Comparison of ENCODE assay signal across 28 cellular contexts in the genomic region with DNA sequence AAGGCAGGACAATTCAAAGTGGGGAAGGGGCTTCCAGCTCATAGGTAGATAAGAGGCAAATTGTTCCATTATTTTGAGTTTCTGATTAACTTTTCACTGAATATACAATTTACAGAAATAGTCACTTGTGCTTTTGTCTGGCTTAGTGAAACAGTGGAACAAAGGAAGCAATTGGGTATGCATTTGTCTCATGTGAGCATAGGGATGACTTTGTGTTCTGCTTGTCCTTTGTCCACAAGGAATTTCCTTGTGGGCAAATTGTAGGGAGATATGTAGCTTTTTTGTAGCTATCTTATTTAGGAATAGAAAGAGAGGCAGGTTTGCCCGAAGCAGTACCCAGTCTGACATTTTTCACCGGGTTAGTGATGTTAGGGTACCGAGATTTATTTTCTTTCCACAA.
"Had no signal": no experiment of that assay in that cellular context is flagged by ENCODE, and none has a peak within 500 bp of the region (broad histone marks: within the 10 kb centered on the region; RNA-seq: fewer than 3 reads in every experiment).

No MANE protein-coding gene starts in this region.

- H3K36me3 Mint-ChIP-seq: naive thymus-derived CD8-positive, alpha-beta T cell; natural killer cell treated with Interleukin-12 subunit alpha and Interleukin-12 subunit beta and Interleukin-15 and Interleukin-18, amount 100 ng/mL, for 72 hours; stimulated activated effector memory CD8-positive, alpha-beta T cell treated with anti-CD3 and anti-CD28 coated beads, Interleukin-12 subunit alpha, Interleukin-12 subunit beta, amount 100 ng/mL, for 72 hours; type B pancreatic cell had no signal

- H3K4me3 Mint-ChIP-seq: naive thymus-derived CD8-positive, alpha-beta T cell; natural killer cell treated with Interleukin-12 subunit alpha and Interleukin-12 subunit beta and Interleukin-15 and Interleukin-18, amount 100 ng/mL, for 72 hours; nephron progenitor cell; neural crest cell; stimulated activated effector memory CD8-positive, alpha-beta T cell treated with anti-CD3 and anti-CD28 coated beads, Interleukin-12 subunit alpha, Interleukin-12 subunit beta, amount 100 ng/mL, for 72 hours; stimulated activated naive CD8-positive, alpha-beta T cell treated with anti-CD3 and anti-CD28 coated beads, Interleukin-15, amount 100 ng/mL, for 72 hours; type B pancreatic cell had no signal

- ATAC-seq: naive thymus-derived CD8-positive, alpha-beta T cell; natural killer cell treated with Interleukin-12 subunit alpha and Interleukin-12 subunit beta and Interleukin-15 and Interleukin-18, amount 100 ng/mL, for 72 hours; pancreas; psoas muscle; right cardiac atrium; right lobe of liver; stimulated activated effector memory CD8-positive, alpha-beta T cell treated with anti-CD3 and anti-CD28 coated beads, Interleukin-12 subunit alpha, Interleukin-12 subunit beta, amount 100 ng/mL, for 72 hours; stimulated activated naive CD8-positive, alpha-beta T cell treated with anti-CD3 and anti-CD28 coated beads, Interleukin-15, amount 100 ng/mL, for 72 hours; stimulated activated naive CD8-positive, alpha-beta T cell treated with anti-CD3 and anti-CD28 coated beads, Interleukin-15, Interleukin-2, amounts not matched to agents 100 U/mL and 50 U/mL, for 24 hours; upper lobe of right lung had no signal

- FAIRE-seq: pancreas, small intestine had no signal

- H3K27ac Mint-ChIP-seq: naive thymus-derived CD8-positive, alpha-beta T cell; natural killer cell treated with Interleukin-12 subunit alpha and Interleukin-12 subunit beta and Interleukin-15 and Interleukin-18, amount 100 ng/mL, for 72 hours; nephron progenitor cell; progenitor cell of endocrine pancreas; stimulated activated effector memory CD8-positive, alpha-beta T cell treated with anti-CD3 and anti-CD28 coated beads, Interleukin-12 subunit alpha, Interleukin-12 subunit beta, amount 100 ng/mL, for 72 hours; stimulated activated naive CD8-positive, alpha-beta T cell treated with anti-CD3 and anti-CD28 coated beads, Interleukin-15, amount 100 ng/mL, for 72 hours; type B pancreatic cell had no signal

- H3K4me1 Mint-ChIP-seq: naive thymus-derived CD8-positive, alpha-beta T cell; neural crest cell; stimulated activated effector memory CD8-positive, alpha-beta T cell treated with anti-CD3 and anti-CD28 coated beads, Interleukin-12 subunit alpha, Interleukin-12 subunit beta, amount 100 ng/mL, for 72 hours; stimulated activated naive CD8-positive, alpha-beta T cell treated with anti-CD3 and anti-CD28 coated beads, Interleukin-15, amount 100 ng/mL, for 72 hours had no signal

- H3K27me3 Mint-ChIP-seq: natural killer cell treated with Interleukin-12 subunit alpha and Interleukin-12 subunit beta and Interleukin-15 and Interleukin-18, amount 100 ng/mL, for 72 hours; progenitor cell of endocrine pancreas; stimulated activated naive CD8-positive, alpha-beta T cell treated with anti-CD3 and anti-CD28 coated beads, Interleukin-15, amount 100 ng/mL, for 72 hours; type B pancreatic cell had no signal

- DNase-seq: naive thymus-derived CD8-positive, alpha-beta T cell; nephron progenitor cell; nucleus accumbens; pancreas; posterior cingulate gyrus; psoas muscle; right cardiac atrium; right lobe of liver; sigmoid colon; small intestine; stimulated activated CD4-positive, alpha-beta T cell treated with anti-CD3 and anti-CD28 coated beads, Interleukin-15, amount 100 ng/mL, for 24 hours; stimulated activated CD4-positive, alpha-beta T cell treated with anti-CD3 and anti-CD28 coated beads, Interleukin-2, amount 100 ng/mL, for 24 hours; stimulated activated CD4-positive, alpha-beta T cell treated with anti-CD3 and anti-CD28 coated beads, Interleukin-2, amount 100 ng/mL, for 48 hours; stimulated activated CD4-positive, alpha-beta T cell treated with anti-CD3 and anti-CD28 coated beads, Interleukin-4, amount 100 ng/mL, for 24 hours; stimulated activated naive CD4-positive, alpha-beta T cell; stimulated activated naive CD8-positive, alpha-beta T cell treated with anti-CD3 and anti-CD28 coated beads, Interleukin-15, amount 100 ng/mL, for 72 hours; stimulated activated naive CD8-positive, alpha-beta T cell treated with anti-CD3 and anti-CD28 coated beads, Interleukin-15, Interleukin-2, amounts not matched to agents 100 U/mL and 50 U/mL, for 24 hours; substantia nigra; testis; tibial artery; transverse colon; upper lobe of right lung; uterus had no signal

- H3K9me3 Mint-ChIP-seq: nephron progenitor cell; neural crest cell; stimulated activated effector memory CD8-positive, alpha-beta T cell treated with anti-CD3 and anti-CD28 coated beads, Interleukin-12 subunit alpha, Interleukin-12 subunit beta, amount 100 ng/mL, for 72 hours; stimulated activated naive CD8-positive, alpha-beta T cell treated with anti-CD3 and anti-CD28 coated beads, Interleukin-15, amount 100 ng/mL, for 72 hours; type B pancreatic cell had no signal
